Comparison of ENCODE assay signal across 1 cellular context in the genomic region with DNA sequence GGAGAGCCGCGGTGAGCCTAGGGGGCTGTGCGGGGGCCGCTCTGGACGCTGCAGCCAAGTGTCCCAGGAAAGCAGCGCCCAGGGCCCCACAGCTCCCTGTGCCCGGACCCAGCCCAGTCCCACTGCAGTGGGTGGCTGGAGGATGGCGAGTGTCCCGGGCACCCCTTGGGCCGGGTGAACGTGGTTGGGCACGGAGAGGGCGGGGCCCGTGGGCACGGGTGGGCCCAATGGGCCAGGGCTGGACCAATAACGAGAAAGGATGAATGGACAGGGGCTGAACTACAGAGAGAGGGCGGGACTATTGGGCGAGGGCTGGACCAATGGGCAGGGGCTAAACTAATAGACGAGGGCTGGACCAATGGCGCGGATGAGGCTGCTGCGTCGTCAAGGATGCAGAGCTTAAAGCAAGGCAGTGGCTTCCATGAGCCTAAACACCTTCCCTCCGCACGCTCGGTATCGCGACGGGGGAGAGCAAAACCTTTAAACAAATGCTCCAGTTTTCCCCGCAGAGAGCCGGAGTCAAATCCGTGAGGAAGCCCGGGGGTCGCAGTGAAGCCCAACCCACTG.
A peak's percentile ranks its signal among the peaks of the same experiment; 100 is the strongest.
TF ChIP-seq lines count a peak whose summit lies in the region.

No MANE protein-coding gene starts in this region.

TF ChIP-seq in K562, 482 proteins besides CTCF, POLR2A, EP300 and RAD21 (continues in another document):
- TF ChIP-seq, protein P1, sequence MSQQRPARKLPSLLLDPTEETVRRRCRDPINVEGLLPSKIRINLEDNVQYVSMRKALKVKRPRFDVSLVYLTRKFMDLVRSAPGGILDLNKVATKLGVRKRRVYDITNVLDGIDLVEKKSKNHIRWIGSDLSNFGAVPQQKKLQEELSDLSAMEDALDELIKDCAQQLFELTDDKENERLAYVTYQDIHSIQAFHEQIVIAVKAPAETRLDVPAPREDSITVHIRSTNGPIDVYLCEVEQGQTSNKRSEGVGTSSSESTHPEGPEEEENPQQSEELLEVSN (IDR thresholded peaks at IDR 0.05; ENCODE audit: borderline replicate concordance in 1 of 2, extremely low read depth in 1 of 2, insufficient read depth in 1 of 2, insufficient read length in 1 of 2, low read depth in 1 of 2, low read length in 1 of 2, poor library complexity in 1 of 2, severe bottlenecking in 1 of 2), result peak in 1 of 2 experiments; percentile 15
- TF ChIP-seq ASH1L (IDR thresholded peaks at IDR 0.05; ENCODE audit: borderline replicate concordance, low read depth, partially characterized antibody), result peak; percentile 63
- peak; percentile 58 for TF ChIP-seq SP2 (IDR thresholded peaks at IDR 0.05; ENCODE audit: extremely low read depth, low read depth, low read length, poor library complexity, severe bottlenecking)
- TF ChIP-seq, protein P2, sequence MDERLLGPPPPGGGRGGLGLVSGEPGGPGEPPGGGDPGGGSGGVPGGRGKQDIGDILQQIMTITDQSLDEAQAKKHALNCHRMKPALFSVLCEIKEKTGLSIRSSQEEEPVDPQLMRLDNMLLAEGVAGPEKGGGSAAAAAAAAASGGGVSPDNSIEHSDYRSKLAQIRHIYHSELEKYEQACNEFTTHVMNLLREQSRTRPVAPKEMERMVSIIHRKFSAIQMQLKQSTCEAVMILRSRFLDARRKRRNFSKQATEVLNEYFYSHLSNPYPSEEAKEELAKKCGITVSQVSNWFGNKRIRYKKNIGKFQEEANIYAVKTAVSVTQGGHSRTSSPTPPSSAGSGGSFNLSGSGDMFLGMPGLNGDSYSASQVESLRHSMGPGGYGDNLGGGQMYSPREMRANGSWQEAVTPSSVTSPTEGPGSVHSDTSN (CRISPR knock-in tag; IDR thresholded peaks at IDR 0.05; ENCODE audit: low read depth), result no peak
- TF ChIP-seq, protein P2 (tag; conservative IDR thresholded peaks at IDR 0.05; ENCODE audit: low read depth), result peak; percentile 83
- TF ChIP-seq SMAD1 (IDR thresholded peaks at IDR 0.05; ENCODE audit: low read depth, low read length, partially characterized antibody), result peak; percentile 17
- peak; percentile 81; the same call in 1 of the 2 replicates for TF ChIP-seq L3MBTL2 (IDR thresholded peaks at IDR 0.05)
- TF ChIP-seq NEUROD1 (IDR thresholded peaks at IDR 0.05; ENCODE audit: borderline replicate concordance, low read depth, low read length, partially characterized antibody), result peak; percentile 76
- no peak for TF ChIP-seq ZNF140 (CRISPR knock-in tag; IDR thresholded peaks at IDR 0.05)
- TF ChIP-seq MTA3 (IDR thresholded peaks at IDR 0.05; ENCODE audit: borderline replicate concordance), result peak; percentile 61; the same call in 1 of the 2 replicates
- TF ChIP-seq GABPB1 (CRISPR knock-in tag; IDR thresholded peaks at IDR 0.05), result peak; percentile 61
- TF ChIP-seq CHD2 (IDR thresholded peaks at IDR 0.05; ENCODE audit: low read depth, low read length), result peak; percentile 39; the same call in 1 of the 2 replicates
- TF ChIP-seq, protein P3, sequence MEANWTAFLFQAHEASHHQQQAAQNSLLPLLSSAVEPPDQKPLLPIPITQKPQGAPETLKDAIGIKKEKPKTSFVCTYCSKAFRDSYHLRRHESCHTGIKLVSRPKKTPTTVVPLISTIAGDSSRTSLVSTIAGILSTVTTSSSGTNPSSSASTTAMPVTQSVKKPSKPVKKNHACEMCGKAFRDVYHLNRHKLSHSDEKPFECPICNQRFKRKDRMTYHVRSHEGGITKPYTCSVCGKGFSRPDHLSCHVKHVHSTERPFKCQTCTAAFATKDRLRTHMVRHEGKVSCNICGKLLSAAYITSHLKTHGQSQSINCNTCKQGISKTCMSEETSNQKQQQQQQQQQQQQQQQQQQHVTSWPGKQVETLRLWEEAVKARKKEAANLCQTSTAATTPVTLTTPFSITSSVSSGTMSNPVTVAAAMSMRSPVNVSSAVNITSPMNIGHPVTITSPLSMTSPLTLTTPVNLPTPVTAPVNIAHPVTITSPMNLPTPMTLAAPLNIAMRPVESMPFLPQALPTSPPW (CRISPR knock-in tag; IDR thresholded peaks at IDR 0.05), result peak; percentile 69; the same call in 1 of the 2 replicates
- TF ChIP-seq FOS (IDR thresholded peaks at IDR 0.05; ENCODE audit: extremely low read depth, insufficient read length), result peak; percentile 82
- peak; percentile 85 for TF ChIP-seq RFX1 (IDR thresholded peaks at IDR 0.05)
- 0 out of 4 replicates have a peak, but pooled peaks of 1 of the 2 experiments have one; percentile 11 for TF ChIP-seq RCOR1 (IDR thresholded peaks at IDR 0.05; ENCODE audit: borderline replicate concordance in 1 of 2, low read depth in 2 of 2, low read length in 2 of 2)
- peak; percentile 70 for TF ChIP-seq CREM (IDR thresholded peaks at IDR 0.05; ENCODE audit: low read depth)
- no peak for TF ChIP-seq ATF1 (CRISPR knock-in tag; IDR thresholded peaks at IDR 0.05)
- TF ChIP-seq ATF1 (tag; IDR thresholded peaks at IDR 0.05), result peak; percentile 92
- TF ChIP-seq HDAC2 (IDR thresholded peaks at IDR 0.05), result 0 out of 2 replicates have a peak, but pooled peaks have one; percentile 39
- 0 out of 2 replicates have a peak, but pooled peaks have one; percentile 13 for TF ChIP-seq MYNN (IDR thresholded peaks at IDR 0.05)
- no peak for TF ChIP-seq MYNN (CRISPR knock-in tag; IDR thresholded peaks at IDR 0.05)
- TF ChIP-seq, protein P4, sequence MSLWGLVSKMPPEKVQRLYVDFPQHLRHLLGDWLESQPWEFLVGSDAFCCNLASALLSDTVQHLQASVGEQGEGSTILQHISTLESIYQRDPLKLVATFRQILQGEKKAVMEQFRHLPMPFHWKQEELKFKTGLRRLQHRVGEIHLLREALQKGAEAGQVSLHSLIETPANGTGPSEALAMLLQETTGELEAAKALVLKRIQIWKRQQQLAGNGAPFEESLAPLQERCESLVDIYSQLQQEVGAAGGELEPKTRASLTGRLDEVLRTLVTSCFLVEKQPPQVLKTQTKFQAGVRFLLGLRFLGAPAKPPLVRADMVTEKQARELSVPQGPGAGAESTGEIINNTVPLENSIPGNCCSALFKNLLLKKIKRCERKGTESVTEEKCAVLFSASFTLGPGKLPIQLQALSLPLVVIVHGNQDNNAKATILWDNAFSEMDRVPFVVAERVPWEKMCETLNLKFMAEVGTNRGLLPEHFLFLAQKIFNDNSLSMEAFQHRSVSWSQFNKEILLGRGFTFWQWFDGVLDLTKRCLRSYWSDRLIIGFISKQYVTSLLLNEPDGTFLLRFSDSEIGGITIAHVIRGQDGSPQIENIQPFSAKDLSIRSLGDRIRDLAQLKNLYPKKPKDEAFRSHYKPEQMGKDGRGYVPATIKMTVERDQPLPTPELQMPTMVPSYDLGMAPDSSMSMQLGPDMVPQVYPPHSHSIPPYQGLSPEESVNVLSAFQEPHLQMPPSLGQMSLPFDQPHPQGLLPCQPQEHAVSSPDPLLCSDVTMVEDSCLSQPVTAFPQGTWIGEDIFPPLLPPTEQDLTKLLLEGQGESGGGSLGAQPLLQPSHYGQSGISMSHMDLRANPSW (CRISPR knock-in tag; IDR thresholded peaks at IDR 0.05), result no peak
- TF ChIP-seq LCOR (CRISPR knock-in tag; IDR thresholded peaks at IDR 0.05), result no peak
- TF ChIP-seq, protein P5, sequence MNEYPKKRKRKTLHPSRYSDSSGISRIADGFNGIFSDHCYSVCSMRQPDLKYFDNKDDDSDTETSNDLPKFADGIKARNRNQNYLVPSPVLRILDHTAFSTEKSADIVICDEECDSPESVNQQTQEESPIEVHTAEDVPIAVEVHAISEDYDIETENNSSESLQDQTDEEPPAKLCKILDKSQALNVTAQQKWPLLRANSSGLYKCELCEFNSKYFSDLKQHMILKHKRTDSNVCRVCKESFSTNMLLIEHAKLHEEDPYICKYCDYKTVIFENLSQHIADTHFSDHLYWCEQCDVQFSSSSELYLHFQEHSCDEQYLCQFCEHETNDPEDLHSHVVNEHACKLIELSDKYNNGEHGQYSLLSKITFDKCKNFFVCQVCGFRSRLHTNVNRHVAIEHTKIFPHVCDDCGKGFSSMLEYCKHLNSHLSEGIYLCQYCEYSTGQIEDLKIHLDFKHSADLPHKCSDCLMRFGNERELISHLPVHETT (CRISPR knock-in tag; conservative IDR thresholded peaks at IDR 0.05 in 1 of 2, IDR thresholded peaks at IDR 0.05 in 1 of 2), result peak in 1 of 2 experiments; percentile 29; a peak in 1 of 4 replicates
- TF ChIP-seq SIN3A (IDR thresholded peaks at IDR 0.05; ENCODE audit: borderline replicate concordance in 2 of 2, control insufficient read depth in 1 of 2, low read depth in 2 of 2, low read length in 2 of 2), result 0 out of 4 replicates have a peak, but pooled peaks of 1 of the 2 experiments have one; percentile 39
- TF ChIP-seq, protein P6, sequence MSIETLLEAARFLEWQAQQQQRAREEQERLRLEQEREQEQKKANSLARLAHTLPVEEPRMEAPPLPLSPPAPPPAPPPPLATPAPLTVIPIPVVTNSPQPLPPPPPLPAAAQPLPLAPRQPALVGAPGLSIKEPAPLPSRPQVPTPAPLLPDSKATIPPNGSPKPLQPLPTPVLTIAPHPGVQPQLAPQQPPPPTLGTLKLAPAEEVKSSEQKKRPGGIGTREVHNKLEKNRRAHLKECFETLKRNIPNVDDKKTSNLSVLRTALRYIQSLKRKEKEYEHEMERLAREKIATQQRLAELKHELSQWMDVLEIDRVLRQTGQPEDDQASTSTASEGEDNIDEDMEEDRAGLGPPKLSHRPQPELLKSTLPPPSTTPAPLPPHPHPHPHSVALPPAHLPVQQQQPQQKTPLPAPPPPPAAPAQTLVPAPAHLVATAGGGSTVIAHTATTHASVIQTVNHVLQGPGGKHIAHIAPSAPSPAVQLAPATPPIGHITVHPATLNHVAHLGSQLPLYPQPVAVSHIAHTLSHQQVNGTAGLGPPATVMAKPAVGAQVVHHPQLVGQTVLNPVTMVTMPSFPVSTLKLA (conservative IDR thresholded peaks at IDR 0.05), result peak in 1 of 2 experiments; percentile 49; a peak in 1 of 4 replicates
- TF ChIP-seq, protein P7, sequence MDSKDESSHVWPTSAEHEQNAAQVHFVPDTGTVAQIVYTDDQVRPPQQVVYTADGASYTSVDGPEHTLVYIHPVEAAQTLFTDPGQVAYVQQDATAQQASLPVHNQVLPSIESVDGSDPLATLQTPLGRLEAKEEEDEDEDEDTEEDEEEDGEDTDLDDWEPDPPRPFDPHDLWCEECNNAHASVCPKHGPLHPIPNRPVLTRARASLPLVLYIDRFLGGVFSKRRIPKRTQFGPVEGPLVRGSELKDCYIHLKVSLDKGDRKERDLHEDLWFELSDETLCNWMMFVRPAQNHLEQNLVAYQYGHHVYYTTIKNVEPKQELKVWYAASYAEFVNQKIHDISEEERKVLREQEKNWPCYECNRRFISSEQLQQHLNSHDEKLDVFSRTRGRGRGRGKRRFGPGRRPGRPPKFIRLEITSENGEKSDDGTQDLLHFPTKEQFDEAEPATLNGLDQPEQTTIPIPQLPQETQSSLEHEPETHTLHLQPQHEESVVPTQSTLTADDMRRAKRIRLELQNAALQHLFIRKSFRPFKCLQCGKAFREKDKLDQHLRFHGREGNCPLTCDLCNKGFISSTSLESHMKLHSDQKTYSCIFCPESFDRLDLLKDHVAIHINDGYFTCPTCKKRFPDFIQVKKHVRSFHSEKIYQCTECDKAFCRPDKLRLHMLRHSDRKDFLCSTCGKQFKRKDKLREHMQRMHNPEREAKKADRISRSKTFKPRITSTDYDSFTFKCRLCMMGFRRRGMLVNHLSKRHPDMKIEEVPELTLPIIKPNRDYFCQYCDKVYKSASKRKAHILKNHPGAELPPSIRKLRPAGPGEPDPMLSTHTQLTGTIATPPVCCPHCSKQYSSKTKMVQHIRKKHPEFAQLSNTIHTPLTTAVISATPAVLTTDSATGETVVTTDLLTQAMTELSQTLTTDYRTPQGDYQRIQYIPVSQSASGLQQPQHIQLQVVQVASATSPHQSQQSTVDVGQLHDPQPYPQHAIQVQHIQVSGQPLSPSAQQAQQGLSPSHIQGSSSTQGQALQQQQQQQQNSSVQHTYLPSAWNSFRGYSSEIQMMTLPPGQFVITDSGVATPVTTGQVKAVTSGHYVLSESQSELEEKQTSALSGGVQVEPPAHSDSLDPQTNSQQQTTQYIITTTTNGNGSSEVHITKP (IDR thresholded peaks at IDR 0.05; ENCODE audit: partially characterized antibody), result peak; percentile 55
- peak; percentile 60; the same call in 1 of the 2 replicates for TF ChIP-seq SMAD3 (CRISPR knock-in tag; conservative IDR thresholded peaks at IDR 0.05)
- peak in 2 of 3 experiments; percentile 30 to 55 for TF ChIP-seq YY1 (IDR thresholded peaks at IDR 0.05; ENCODE audit: borderline replicate concordance in 1 of 3, control insufficient read depth in 1 of 3, extremely low read depth in 1 of 3, insufficient read depth in 3 of 3, insufficient read length in 1 of 3, insufficient replicate concordance in 2 of 3, low read depth in 1 of 3, low read length in 2 of 3)
- no peak for TF ChIP-seq PPARD (CRISPR knock-in tag; IDR thresholded peaks at IDR 0.05)
- no peak for TF ChIP-seq BRF1 (IDR thresholded peaks at IDR 0.05; ENCODE audit: borderline replicate concordance, extremely low read depth, insufficient read length)
- peak; percentile 94 for TF ChIP-seq NFYB (IDR thresholded peaks at IDR 0.05; ENCODE audit: extremely low read depth, insufficient read length)
- TF ChIP-seq ZEB2 (IDR thresholded peaks at IDR 0.05), result no peak
- TF ChIP-seq E2F3 (CRISPR knock-in tag; IDR thresholded peaks at IDR 0.05), result 0 out of 2 replicates have a peak, but pooled peaks have one; percentile 18
- peak; percentile 73; the same call in 1 of the 2 replicates for TF ChIP-seq PHF8 (IDR thresholded peaks at IDR 0.05; ENCODE audit: borderline replicate concordance, low read length)
